11 cellular contexts compared by ENCODE assay signal in the genomic region with DNA sequence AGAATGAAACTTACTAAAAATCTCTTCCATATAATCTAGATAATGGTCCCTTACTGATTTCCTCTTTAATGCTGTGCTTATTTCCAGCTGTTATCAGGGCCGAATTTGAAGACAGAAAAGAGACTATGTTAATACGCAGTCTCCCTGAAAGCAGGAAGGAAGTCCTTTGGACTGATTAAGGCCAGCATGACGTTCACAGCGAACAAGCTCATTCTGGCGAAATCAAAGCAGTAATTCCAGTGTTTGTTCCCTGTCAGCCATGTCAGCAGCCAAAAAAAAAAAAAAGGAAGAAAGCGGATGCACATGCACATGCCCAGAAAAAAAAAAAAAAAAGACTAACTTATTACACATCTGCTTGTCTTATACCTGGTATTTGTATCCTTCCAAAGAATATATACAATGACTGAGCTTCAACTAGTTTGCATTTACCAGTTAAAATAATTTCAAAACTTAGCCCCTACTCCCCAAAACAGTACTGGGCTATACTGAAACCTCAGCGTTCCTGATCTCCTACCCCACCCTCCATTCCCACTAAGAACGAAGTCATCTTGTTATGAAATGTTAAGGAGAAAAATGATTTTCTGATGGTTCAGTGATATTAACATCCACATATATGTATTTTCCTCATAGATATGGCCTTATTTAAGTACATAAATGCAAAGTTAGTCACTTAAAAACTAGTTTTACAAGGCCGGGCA. TPM values are rescaled to one million over a fixed set of nuclear protein-coding genes. Genes with fewer than 3 reads are reported as not detected.
DNase-seq lines count a peak whose midpoint lies in the region; ATAC-seq, FAIRE-seq and TF ChIP-seq lines count a peak whose summit lies in the region.
"Had no signal": no experiment of that assay in that cellular context is flagged by ENCODE, and none has a peak within 500 bp of the region (broad histone marks: within the 10 kb centered on the region; RNA-seq: fewer than 3 reads in every experiment).

No MANE protein-coding gene starts in this region.

- H3K4me2 ChIP-seq in HepG2 (ENCODE audit: low read depth, low read length), result no peak overlapping the region
- H3K4me2 ChIP-seq in fibroblast of lung (ENCODE audit: extremely low read depth, insufficient read depth, low read length), result peak overlapping the region; percentile 48

- H3K79me2 ChIP-seq in HepG2 (ENCODE audit: insufficient read depth, low read length) (no peaks in the 10 kb centered on the region), fibroblast of lung (ENCODE audit: control insufficient read depth, insufficient read depth, low read length) (no peaks in the 10 kb centered on the region)

- peak overlapping the region in 5 of 6 donors; percentile 56 to 89 (median 83) for H3K27ac Mint-ChIP-seq in naive B cell

- peaks cover 7 to 19% (median 17%) of the 10 kb centered on the region in 3 donors for H3K4me1 Mint-ChIP-seq in naive B cell

- H3K36me3 ChIP-seq in liver (ENCODE audit: control insufficient read depth in 4 of 4, insufficient read depth in 3 of 4, low read depth in 1 of 4, low read length in 3 of 4) (peaks cover 0 to 6% (median 2%) of the 10 kb centered on the region in 4 donors), HepG2 (replicated peaks in 1 of 2; ENCODE audit: control insufficient read depth in 1 of 2, insufficient read depth in 2 of 2, low read length in 2 of 2) (peaks cover 0 to 5% of the 10 kb centered on the region in 2 experiments; a peak in 1 of 5 replicates), fibroblast of lung (ENCODE audit: control insufficient read depth, insufficient read depth, low read length) (no peaks in the 10 kb centered on the region), brain microvascular endothelial cell (replicated peaks) (peaks cover 3% of the 10 kb centered on the region)

- H3K36me3 Mint-ChIP-seq in naive B cell, result peaks cover 12 to 28% of the 10 kb centered on the region in 2 donors

- DNase-seq in HepG2 (ENCODE audit: low spot score), result no peak
- DNase-seq in fibroblast of lung (ENCODE audit: low read depth in 2 of 2), result peak; percentile 7 to 59
- DNase-seq in naive B cell, result no peak
- no peak for DNase-seq in UCSD-AML1 (lab: John Stamatoyannopoulos, UW; ENCODE audit: unreplicated experiment)
- DNase-seq in brain microvascular endothelial cell, result no peak
- DNase-seq: stimulated activated naive CD8-positive, alpha-beta T cell treated with anti-CD3 and anti-CD28 coated beads, Interleukin-15, Interleukin-2, amounts not matched to agents 100 U/mL and 50 U/mL, for 24 hours had no signal

- intact Hi-C loops in HepG2 (cut with micrococcal nuclease; ENCODE audit: unreplicated experiment), result no loop called here

- ATAC-seq in HepG2 (no peak), naive B cell (ENCODE audit: low read depth in 2 of 2) (peak in 1 of 2 donors; percentile 23), HG03025 (IDR thresholded peaks at IDR 0.05; ENCODE audit: low FRiP score, unreplicated experiment) (no peak), GM21619 (IDR thresholded peaks at IDR 0.05; ENCODE audit: unreplicated experiment) (no peak)
- ATAC-seq: stimulated activated naive CD8-positive, alpha-beta T cell treated with anti-CD3 and anti-CD28 coated beads, Interleukin-15, Interleukin-2, amounts not matched to agents 100 U/mL and 50 U/mL, for 24 hours had no signal

- CTCF ChIA-PET in HepG2 (lab: Yijun Ruan, JAX; ENCODE audit: low intra/inter-chr PET ratio, low total read pairs), result no interaction called here

- no peak for TF ChIP-seq POLR2A in HepG2 (IDR thresholded peaks at IDR 0.05; ENCODE audit: insufficient read depth in 1 of 2, low read depth in 2 of 2, low read length in 2 of 2)

- H3K4me3 Mint-ChIP-seq in naive B cell, result peak overlapping the region in 5 of 8 donors; percentile 19 to 63 (median 47)

- no TSS peak for BruUV-seq in HepG2 (replicated peaks; lab: Mats Ljungman, UMichigan)

- H4K20me1 ChIP-seq in HepG2 (ENCODE audit: insufficient read depth, low read length) (no peaks in the 10 kb centered on the region), fibroblast of lung (ENCODE audit: control insufficient read depth, extremely low read depth, insufficient read depth, low read length) (no peaks in the 10 kb centered on the region)

- no peak overlapping the region for H2AFZ ChIP-seq in HepG2 (ENCODE audit: low read length)
- H2AFZ ChIP-seq in fibroblast of lung (ENCODE audit: low read length), result peak overlapping the region; percentile 84

- H3K27ac ChIP-seq in liver (ENCODE audit: low read depth in 1 of 2, low read length in 2 of 2) (peak overlapping the region; percentile 36 to 66), HepG2 (ENCODE audit: extremely low read length, insufficient read depth, low read length) (no peak overlapping the region), fibroblast of lung (ENCODE audit: insufficient read depth, low read length) (peak overlapping the region; percentile 22), brain microvascular endothelial cell (no peak overlapping the region)
- H3K27ac ChIP-seq: neutrophil had no signal

- TF ChIP-seq CTCF in liver (IDR thresholded peaks at IDR 0.05; ENCODE audit: low read depth, low read length, missing input control) (no peak), HepG2 (CRISPR knock-in tag; IDR thresholded peaks at IDR 0.05) (no peak), fibroblast of lung (conservative IDR thresholded peaks at IDR 0.05 in 1 of 2, IDR thresholded peaks at IDR 0.05 in 1 of 2; ENCODE audit: low read depth in 1 of 2, low read length in 2 of 2) (no peak), brain microvascular endothelial cell (IDR thresholded peaks at IDR 0.05; ENCODE audit: low read depth, low read length, missing control alignments) (no peak)

- peaks cover 2 to 10% (median 5%) of the 10 kb centered on the region in 7 donors for H3K9me3 Mint-ChIP-seq in naive B cell

- H3K9me3 ChIP-seq in liver (ENCODE audit: control insufficient read depth in 4 of 4, low read length in 3 of 4) (no peaks in the 10 kb centered on the region), HepG2 (ENCODE audit: low read length) (no peaks in the 10 kb centered on the region), fibroblast of lung (ENCODE audit: control insufficient read depth, insufficient read depth, low read depth, low read length) (no peaks in the 10 kb centered on the region)

- 78% methylated on average over 9 of the region's 9 CpGs for WGBS in liver
- 93% methylated on average over 9 of the region's 9 CpGs for WGBS in HepG2 (ENCODE audit: low lambda C conversion rate)

- H3K4me1 ChIP-seq in liver (ENCODE audit: control insufficient read depth in 4 of 4, insufficient read depth in 4 of 4, low read length in 3 of 4), result no peaks in the 10 kb centered on the region
- H3K4me1 ChIP-seq in HepG2 (ENCODE audit: insufficient read depth, low read length), result no peaks in the 10 kb centered on the region
- no peaks in the 10 kb centered on the region for H3K4me1 ChIP-seq in fibroblast of lung (ENCODE audit: control insufficient read depth, extremely low read depth, insufficient read depth, low read length)

- TF ChIP-seq EP300 in HepG2 (IDR thresholded peaks at IDR 0.05; ENCODE audit: low read depth in 2 of 2, low read length in 2 of 2) (no peak), HepG2 (CRISPR knock-in tag; IDR thresholded peaks at IDR 0.05; ENCODE audit: borderline replicate concordance) (no peak)

- H3K4me3 ChIP-seq in liver (ENCODE audit: low read depth in 1 of 3, low read length in 3 of 3) (no peak overlapping the region), HepG2 (replicated peaks in 1 of 3; ENCODE audit: insufficient read depth in 1 of 3, low read depth in 2 of 3, low read length in 3 of 3) (no peak overlapping the region), fibroblast of lung (replicated peaks in 1 of 4; ENCODE audit: control extremely low read depth in 1 of 4, insufficient read depth in 1 of 4, low read depth in 3 of 4, low read length in 4 of 4) (no peak overlapping the region), brain microvascular endothelial cell (ENCODE audit: low read depth, low read length) (no peak overlapping the region)

- in situ Hi-C loops in HepG2 (cut with HindIII; ENCODE audit: extremely low pct_ligation_motif_present, low pct_unique_long_range_greater_than_20kb), result no loop called here
- in situ Hi-C loops in brain microvascular endothelial cell (cut with HindIII; ENCODE audit: low pct_ligation_motif_present, low sequenced_read_pairs), result no loop called here

- H3K27me3 ChIP-seq in liver (ENCODE audit: control insufficient read depth in 4 of 4, insufficient read depth in 4 of 4, low read length in 3 of 4) (no peaks in the 10 kb centered on the region), HepG2 (ENCODE audit: control insufficient read depth in 1 of 2, insufficient read depth in 2 of 2, low read length in 2 of 2) (no peaks in the 10 kb centered on the region), fibroblast of lung (ENCODE audit: control insufficient read depth, insufficient read depth, low read length) (no peaks in the 10 kb centered on the region), brain microvascular endothelial cell (replicated peaks) (no peaks in the 10 kb centered on the region)
- H3K27me3 ChIP-seq: neutrophil had no signal

- POLR2A ChIA-PET in HepG2 (lab: Yijun Ruan, JAX), result no interaction called here

- FAIRE-seq in HepG2 (lab: Jason Lieb, UNC), result no peak
- FAIRE-seq: bronchial epithelial cell had no signal

- H3K27me3 Mint-ChIP-seq in naive B cell, result no peaks in the 10 kb centered on the region

- TF ChIP-seq RAD21 in liver (IDR thresholded peaks at IDR 0.05), result peak in 1 of 2 donors; percentile 16
- TF ChIP-seq RAD21 in HepG2 (CRISPR knock-in tag; IDR thresholded peaks at IDR 0.05), result no peak

- no peak overlapping the region for H3K9ac ChIP-seq in liver (ENCODE audit: low read depth in 1 of 2, low read length in 2 of 2)
- no peak overlapping the region for H3K9ac ChIP-seq in HepG2 (ENCODE audit: insufficient read depth, low read depth, low read length)
- peak overlapping the region; percentile 16 for H3K9ac ChIP-seq in fibroblast of lung (ENCODE audit: insufficient read depth, low read length)

RNA-seq across cellular contexts. Expression of a gene that starts 29.0 kb away (rescaled TPM):
- 10 to 100 TPM; 36.8 to 49.8 TPM for total RNA-seq in liver
- polyA plus RNA-seq in liver, result 10 to 100 TPM; 61.3 to 96.3 TPM
- 74.8 and 95.6 TPM in 2 replicates for total RNA-seq in HepG2 (2016; rRNA removed; fragmentation: Illumina TruSeq; extraction: Trizol)
- 91.2 and 103 TPM in 2 replicates for total RNA-seq in HepG2 (2016; cell fraction: cytosol; rRNA removed; fragmentation: Illumina TruSeq; extraction: Trizol; ENCODE audit: low read depth)
- 76.8 and 94.9 TPM in 2 replicates for total RNA-seq in HepG2 (2016; cell fraction: insoluble cytoplasmic fraction; rRNA removed; fragmentation: Illumina TruSeq; extraction: Trizol)
- total RNA-seq in HepG2 (2016; cell fraction: membrane; rRNA removed; fragmentation: Illumina TruSeq; extraction: Trizol), result 149 and 166 TPM in 2 replicates
- 25.8 and 31.4 TPM in 2 replicates for total RNA-seq in HepG2 (2016; cell fraction: nucleus; rRNA removed; fragmentation: Illumina TruSeq; extraction: Trizol)
- polyA plus RNA-seq in HepG2 (2011; rRNA removed), result 70.4 and 89.4 TPM in 2 replicates
- polyA plus RNA-seq in HepG2 (2011; cell fraction: cytosol; rRNA removed), result 49.3 and 62.9 TPM in 2 replicates
- 10.9 and 14.2 TPM in 2 replicates for polyA plus RNA-seq in HepG2 (2011; cell fraction: nucleus; rRNA removed)
- 59.2 and 62.8 TPM in 2 replicates for polyA plus RNA-seq in HepG2 (2012)
- polyA plus RNA-seq in HepG2 (2016; cell fraction: cytosol; fragmentation: Illumina TruSeq; extraction: Trizol; ENCODE audit: low read depth), result 138 and 184 TPM in 2 replicates
- polyA plus RNA-seq in HepG2 (2016; cell fraction: insoluble cytoplasmic fraction; fragmentation: Illumina TruSeq; extraction: Trizol; ENCODE audit: low read depth), result 106 and 114 TPM in 2 replicates
- 159 and 184 TPM in 2 replicates for polyA plus RNA-seq in HepG2 (2016; cell fraction: membrane; fragmentation: Illumina TruSeq; extraction: Trizol; ENCODE audit: low read depth)
- 52.6 and 58.6 TPM in 2 replicates for polyA plus RNA-seq in HepG2 (2016; cell fraction: nucleus; fragmentation: Illumina TruSeq; extraction: Trizol; ENCODE audit: insufficient read depth, low read depth)
- polyA minus RNA-seq in HepG2 (2011; rRNA and poly(A)+ RNA removed; ENCODE audit: low replicate concordance), result 27.8 and 41.1 TPM in 2 replicates
- 13.3 and 15.2 TPM in 2 replicates for polyA minus RNA-seq in HepG2 (2011; cell fraction: cytosol; rRNA and poly(A)+ RNA removed)
- 9.3 and 13.2 TPM in 2 replicates for polyA minus RNA-seq in HepG2 (2011; cell fraction: nucleus; rRNA and poly(A)+ RNA removed)
- total RNA-seq in fibroblast of lung, result 47.2 and 54.2 TPM in 2 replicates
- polyA plus RNA-seq in fibroblast of lung, result 46.0 and 73.6 TPM in 2 replicates
- polyA plus RNA-seq in fibroblast of lung (2012), result 33.9 and 52.9 TPM in 2 replicates
- 6.3 and 11.0 TPM in 2 replicates for polyA minus RNA-seq in fibroblast of lung (ENCODE audit: low replicate concordance)
- polyA plus RNA-seq in naive B cell (ENCODE audit: low read depth in 6 of 6), result 100 to 1,000 TPM; 485 to 708 (median 561) TPM

RNA-seq across cellular contexts. Expression of a gene that starts 29.3 kb away (rescaled TPM):
- total RNA-seq in liver (10 to 100 TPM in 1 of 2 donors, 1 to 10 TPM in 1; 6.9 to 11.0 TPM), HepG2 (2016; rRNA removed; fragmentation: Illumina TruSeq; extraction: Trizol) (30.1 and 51.0 TPM in 2 replicates), fibroblast of lung (35.2 and 42.1 TPM in 2 replicates)
- polyA plus RNA-seq in liver (10 to 100 TPM in 1 of 2 donors, 1 to 10 TPM in 1; 9.5 to 13.9 TPM), HepG2 (2011; rRNA removed) (16.6 and 21.6 TPM in 2 replicates), fibroblast of lung (36.1 and 40.2 TPM in 2 replicates), naive B cell (ENCODE audit: low read depth in 6 of 6) (10 to 100 TPM; 43.8 to 69.0 (median 48.4) TPM)
- total RNA-seq in HepG2 (2016; cell fraction: cytosol; rRNA removed; fragmentation: Illumina TruSeq; extraction: Trizol; ENCODE audit: low read depth), result 5.7 and 7.9 TPM in 2 replicates
- total RNA-seq in HepG2 (2016; cell fraction: insoluble cytoplasmic fraction; rRNA removed; fragmentation: Illumina TruSeq; extraction: Trizol), result 31.9 and 52.7 TPM in 2 replicates
- 8.5 and 11.2 TPM in 2 replicates for total RNA-seq in HepG2 (2016; cell fraction: membrane; rRNA removed; fragmentation: Illumina TruSeq; extraction: Trizol)
- 19.7 and 20.4 TPM in 2 replicates for total RNA-seq in HepG2 (2016; cell fraction: nucleus; rRNA removed; fragmentation: Illumina TruSeq; extraction: Trizol)
- polyA plus RNA-seq in HepG2 (2011; cell fraction: cytosol; rRNA removed), result 12.4 and 18.1 TPM in 2 replicates
- 7.4 and 10.0 TPM in 2 replicates for polyA plus RNA-seq in HepG2 (2011; cell fraction: nucleus; rRNA removed)
- polyA plus RNA-seq in HepG2 (2012), result 23.8 and 25.1 TPM in 2 replicates
- 2.5 and 3.4 TPM in 2 replicates for polyA plus RNA-seq in HepG2 (2016; cell fraction: cytosol; fragmentation: Illumina TruSeq; extraction: Trizol; ENCODE audit: low read depth)
- 47.4 and 47.8 TPM in 2 replicates for polyA plus RNA-seq in HepG2 (2016; cell fraction: insoluble cytoplasmic fraction; fragmentation: Illumina TruSeq; extraction: Trizol; ENCODE audit: low read depth)
- 5.9 and 6.9 TPM in 2 replicates for polyA plus RNA-seq in HepG2 (2016; cell fraction: membrane; fragmentation: Illumina TruSeq; extraction: Trizol; ENCODE audit: low read depth)
- 22.3 and 27.0 TPM in 2 replicates for polyA plus RNA-seq in HepG2 (2016; cell fraction: nucleus; fragmentation: Illumina TruSeq; extraction: Trizol; ENCODE audit: insufficient read depth, low read depth)
- polyA minus RNA-seq in HepG2 (2011; rRNA and poly(A)+ RNA removed; ENCODE audit: low replicate concordance), result 21.8 and 33.7 TPM in 2 replicates
- polyA minus RNA-seq in HepG2 (2011; cell fraction: cytosol; rRNA and poly(A)+ RNA removed), result 16.5 and 21.2 TPM in 2 replicates
- 25.8 and 32.3 TPM in 2 replicates for polyA minus RNA-seq in HepG2 (2011; cell fraction: nucleus; rRNA and poly(A)+ RNA removed)
- 26.2 and 26.4 TPM in 2 replicates for polyA plus RNA-seq in fibroblast of lung (2012)
- polyA minus RNA-seq in fibroblast of lung (ENCODE audit: low replicate concordance), result 6.5 and 16.8 TPM in 2 replicates

Comparison
In these comparisons a context has a peak if more than half of its experiments do, and no peak if none do; other contexts are left out.
1. H3K27ac ChIP-seq: peak in liver (2 of 2) and fibroblast of lung (single experiment); none in HepG2 (single experiment) and brain microvascular endothelial cell (single experiment).
2. DNase-seq: peak in fibroblast of lung (2 of 2); none in HepG2 (single experiment), naive B cell (single experiment), UCSD-AML1 (single experiment) and brain microvascular endothelial cell (single experiment).